ENCODE assay signal across 33 cellular contexts in genomic region chr22:22423681-22424080, GRCh38.
"Had no signal": no experiment of that assay in that cellular context is flagged by ENCODE, and none has a peak within 500 bp of the region (broad histone marks: within the 10 kb centered on the region; RNA-seq: fewer than 3 reads in every experiment).

No MANE protein-coding gene starts in this region.

- H3K4me1 ChIP-seq: SJSA1 had no signal

- H3K9me3 ChIP-seq: SJSA1, SK-N-SH had no signal

- H3K36me3 ChIP-seq: SJSA1 had no signal

- H3K4me2 ChIP-seq: SK-N-SH had no signal

- H3K27ac ChIP-seq: SJSA1, VCaP had no signal

- H3K9me2 ChIP-seq: SK-N-SH had no signal

- DNase-seq: activated CD4-positive, alpha-beta memory T cell treated with anti-CD3 and anti-CD28 coated beads, Interleukin-2, amount 10 ng/mL, durations not matched to agents 7 days and 5 days; activated CD4-positive, alpha-beta T cell treated with anti-CD3 and anti-CD28 coated beads for 1 hour; activated CD4-positive, alpha-beta T cell treated with anti-CD3 and anti-CD28 coated beads for 48 hours; activated CD4-positive, CD25-positive, alpha-beta regulatory T cell; activated CD8-positive, alpha-beta memory T cell treated with anti-CD3 and anti-CD28 coated beads for 24 hours; activated CD8-positive, alpha-beta memory T cell treated with anti-CD3 and anti-CD28 coated beads, Interleukin-2, amount 10 ng/mL, durations not matched to agents 7 days and 5 days; activated CD8-positive, alpha-beta memory T cell treated with anti-CD3 and anti-CD28 coated beads, Interleukin-2, amount 50 U/mL, for 48 hours; activated effector memory CD4-positive, alpha-beta T cell treated with Interleukin-2 at 50 U/mL for 16 hours; activated naive CD4-positive, alpha-beta T cell treated with anti-CD3 and anti-CD28 coated beads, Interleukin-2, amount 10 ng/mL, durations not matched to agents 7 days and 5 days; activated naive CD8-positive, alpha-beta T cell treated with anti-CD3 and anti-CD28 coated beads, Interleukin-2, amount 50 U/mL, for 24 hours; activated T-cell treated with anti-CD3 and anti-CD28 coated beads, Interleukin-2, amount 50 U/mL, for 48 hours; anterior cingulate cortex; caudate nucleus; cerebellar nuclear complex; MM.1S; MV-4-11; NCI-H1092; NCI-H1436 treated with DMSO at 0.1 percent for 48 hours; NCI-H187; NCI-H2029 treated with DMSO at 0.1 percent for 48 hours; NCI-H2107; NCI-H2171; NCI-H510A; NCI-H526; NCI-H748 treated with DMSO at 0.1 percent for 48 hours; NK-92 treated with Interleukin-12 subunit alpha and Interleukin-12 subunit beta, amount 100 ng/mL, for 24 hours; SHP77; SK-N-SH; T-cell; T-helper 17 cell had no signal

- ATAC-seq: activated CD8-positive, alpha-beta memory T cell treated with anti-CD3 and anti-CD28 coated beads, Interleukin-2, amount 10 ng/mL, durations not matched to agents 7 days and 5 days; activated naive CD8-positive, alpha-beta T cell treated with anti-CD3 and anti-CD28 coated beads, Interleukin-2, amount 50 U/mL, for 24 hours; Panc1; T-cell; T-helper 17 cell had no signal

- H3K4me3 ChIP-seq: SJSA1 had no signal
